In the genomic region with DNA sequence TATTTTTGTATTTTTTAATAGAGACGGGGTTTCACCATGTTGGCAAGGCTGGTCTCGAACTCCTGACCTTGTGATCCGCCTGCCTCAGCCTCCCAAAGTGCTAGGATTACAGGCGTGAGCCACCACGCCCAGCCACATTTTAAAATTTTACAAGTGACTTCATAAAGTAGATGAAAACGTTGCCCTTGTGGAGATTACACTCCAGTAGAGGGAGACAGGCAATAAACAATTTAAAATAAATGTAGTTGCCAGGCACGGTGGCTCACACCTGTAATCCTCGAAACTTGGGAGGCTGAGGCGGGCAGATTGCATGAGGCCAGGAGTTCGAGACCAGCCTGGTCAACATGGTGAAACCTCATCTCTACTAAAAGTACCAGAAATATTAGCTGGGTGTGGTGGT, we compare ENCODE assay signal across 2 cellular contexts.
TF ChIP-seq lines count a peak whose summit lies in the region.

No MANE protein-coding gene starts in this region.

TF ChIP-seq in HEK293, 187 proteins besides CTCF, POLR2A, EP300 and RAD21:
- 0 out of 2 replicates have a peak, but pooled peaks have one; percentile 11 for TF ChIP-seq KLF1 (tag by site-specific recombination; IDR thresholded peaks at IDR 0.05)

TF ChIP-seq in HepG2, 621 proteins besides CTCF, POLR2A, EP300 and RAD21:
- peak; percentile 19; the same call in 1 of the 2 replicates for TF ChIP-seq STAG1 (CRISPR knock-in tag; IDR thresholded peaks at IDR 0.05)
